Comparison of ENCODE assay signal across 11 cellular contexts in the genomic region with DNA sequence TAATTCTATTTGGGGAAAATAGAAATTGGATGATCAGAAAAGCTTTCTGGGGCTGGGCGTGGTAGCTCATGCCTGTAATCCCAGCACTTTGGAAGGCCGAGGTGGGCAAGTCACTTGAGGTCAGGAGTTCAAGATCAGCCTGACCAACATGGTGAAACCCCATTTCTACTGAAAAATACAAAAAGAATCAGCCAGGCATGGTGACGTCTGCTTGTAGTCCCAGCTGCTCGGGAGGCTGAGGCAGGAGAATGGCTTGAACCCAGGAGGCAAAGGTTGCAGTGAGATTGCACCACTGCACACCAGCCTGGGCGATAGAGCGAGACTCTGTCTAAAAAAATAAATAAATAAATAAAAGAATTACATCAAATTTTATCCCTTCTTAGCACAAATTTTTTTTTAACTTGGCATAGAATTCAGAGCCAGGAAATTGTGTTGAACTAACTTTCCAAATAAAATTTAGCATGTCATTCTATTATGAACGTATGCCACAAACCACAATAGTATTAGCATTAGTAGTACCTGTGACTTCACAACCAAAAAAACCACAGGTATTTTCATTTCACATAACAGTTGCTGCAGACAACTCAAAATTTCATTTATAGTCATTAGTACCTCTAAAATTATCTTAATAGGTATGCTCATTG. TPM values are rescaled to one million over a fixed set of nuclear protein-coding genes. Genes with fewer than 3 reads are reported as not detected.
DNase-seq lines count a peak whose midpoint lies in the region; ATAC-seq and TF ChIP-seq lines count a peak whose summit lies in the region.
"Had no signal": no experiment of that assay in that cellular context is flagged by ENCODE, and none has a peak within 500 bp of the region (broad histone marks: within the 10 kb centered on the region; RNA-seq: fewer than 3 reads in every experiment).

No MANE protein-coding gene starts in this region.

- peak; percentile 11 for DNase-seq in GM03348 (ENCODE audit: low spot score)
- DNase-seq in PC-3: peak; percentile 91
- no peak for DNase-seq in activated gamma-delta T cell treated with Interleukin-2 at 50 U/mL for 16 hours
- no peak for DNase-seq in prostate gland (ENCODE audit: low spot score)
- DNase-seq in NCI-H2107 treated with DMSO at 0.1 percent for 48 hours (lab: John Stamatoyannopoulos, UW; ENCODE audit: unreplicated experiment): no peak
- DNase-seq: BE2C, NCI-H1694 had no signal

- H3K4me2 ChIP-seq in PC-3 (ENCODE audit: low read length): peak overlapping the region; percentile 57

- WGBS in prostate gland: 91% methylated on average over 7 of the region's 7 CpGs

- H3K9me3 ChIP-seq in PC-3 (ENCODE audit: low read length): no peaks in the 10 kb centered on the region
- H3K9me3 ChIP-seq in prostate gland: no peaks in the 10 kb centered on the region
- H3K9me3 ChIP-seq: BE2C had no signal

- CTCF ChIA-PET in PC-3 (lab: Charles Lee): no interaction called here

- H3K4me3 ChIP-seq in PC-3 (ENCODE audit: low read length) (peak overlapping the region; percentile 49; the same call in 1 of the 2 replicates), prostate gland (no peak overlapping the region)

- peaks cover 47% of the 10 kb centered on the region for H3K4me1 ChIP-seq in PC-3 (ENCODE audit: insufficient read depth, low read length)
- H3K4me1 ChIP-seq in prostate gland (replicated peaks): no peaks in the 10 kb centered on the region
- H3K4me1 ChIP-seq: BE2C had no signal

- H3K79me2 ChIP-seq in PC-3 (ENCODE audit: low read length): peaks cover 45% of the 10 kb centered on the region

- no peaks in the 10 kb centered on the region for H3F3A ChIP-seq in PC-3 (ENCODE audit: low read length, unreplicated experiment)

- no peak for TF ChIP-seq POLR2A in prostate gland (IDR thresholded peaks at IDR 0.05)

- TF ChIP-seq CTCF in PC-3 (conservative IDR thresholded peaks at IDR 0.05; ENCODE audit: low read depth, low read length): no peak
- no peak for TF ChIP-seq CTCF in prostate gland (IDR thresholded peaks at IDR 0.05)

- H3K27me3 ChIP-seq in PC-3 (ENCODE audit: low read length): no peaks in the 10 kb centered on the region
- no peaks in the 10 kb centered on the region for H3K27me3 ChIP-seq in prostate gland (replicated peaks; ENCODE audit: insufficient read depth)
- H3K27me3 ChIP-seq: BE2C had no signal

- H2AFZ ChIP-seq in PC-3 (ENCODE audit: low read length): no peak overlapping the region

- intact Hi-C loops in PC-3 (cut with micrococcal nuclease): loop anchor here (2.0 kb wide), 2 partner anchors 14 to 28 kb away; no protein-coding TSS in a partner anchor
- intact Hi-C loops in prostate gland (cut with DNase I): no loop called here

- no peaks in the 10 kb centered on the region for H4K20me1 ChIP-seq in PC-3 (ENCODE audit: low read length)

- POLR2A ChIA-PET in PC-3 (lab: Charles Lee; ENCODE audit: unreplicated experiment): no interaction called here

- H3K36me3 ChIP-seq in PC-3 (ENCODE audit: low read depth, low read length) (no peaks in the 10 kb centered on the region), prostate gland (no peaks in the 10 kb centered on the region)
- H3K36me3 ChIP-seq: BE2C had no signal

- peak; percentile 40 for ATAC-seq in GM19452 (IDR thresholded peaks at IDR 0.05; ENCODE audit: unreplicated experiment)
- peak; percentile 45 for ATAC-seq in HG02981 (IDR thresholded peaks at IDR 0.05; ENCODE audit: unreplicated experiment)
- peak; percentile 52 for ATAC-seq in PC-3
- no peak for ATAC-seq in GM21528 (IDR thresholded peaks at IDR 0.05; ENCODE audit: low FRiP score, unreplicated experiment)

- H3K27ac ChIP-seq in PC-3 (ENCODE audit: low read length) (peak overlapping the region; percentile 66), prostate gland (no peak overlapping the region)
- H3K27ac ChIP-seq: HL-60 had no signal

- H3K9me2 ChIP-seq in PC-3 (replicated peaks; ENCODE audit: low read length): no peaks in the 10 kb centered on the region

- peak overlapping the region; percentile 50 for H3K9ac ChIP-seq in PC-3 (ENCODE audit: low read length)

- BruUV-seq in PC-3 (replicated peaks; lab: Mats Ljungman, UMichigan): no TSS peak

RNA-seq across cellular contexts. Expression of a gene that starts 4.5 kb away (rescaled TPM):
- total RNA-seq in PC-3 (2014; rRNA removed) (38.0 and 41.5 TPM in 2 replicates), prostate gland (10 to 100 TPM; 21.7 to 26.2 TPM)

RNA-seq across cellular contexts. Expression of a gene that starts 52.0 kb away (rescaled TPM):
- 8.5 and 13.2 TPM in 2 replicates for total RNA-seq in PC-3 (2014; rRNA removed)
- total RNA-seq in prostate gland: 10 to 100 TPM in 1 of 2 donors, 1 to 10 TPM in 1; 8.1 to 12.7 TPM

Comparison
In these comparisons a context has a peak if more than half of its experiments do, and no peak if none do; other contexts are left out.
1. DNase-seq: peak in GM03348 (single experiment) and PC-3 (single experiment); none in activated gamma-delta T cell treated with Interleukin-2 at 50 U/mL for 16 hours (single experiment), prostate gland (single experiment) and NCI-H2107 treated with DMSO at 0.1 percent for 48 hours (single experiment).